8 cellular contexts compared by ENCODE assay signal in genomic region chr17:75571197-75571884, GRCh38. TPM values are rescaled to one million over a fixed set of nuclear protein-coding genes. Genes with fewer than 3 reads are reported as not detected.
DNase-seq lines count a peak whose midpoint lies in the region; ATAC-seq, FAIRE-seq and TF ChIP-seq lines count a peak whose summit lies in the region.

No MANE protein-coding gene starts in this region.

- no peaks in the 10 kb centered on the region for H3K27me3 Mint-ChIP-seq in natural killer cell treated with Interleukin-12 subunit alpha and Interleukin-12 subunit beta and Interleukin-15 and Interleukin-18, amount 100 ng/mL, for 72 hours

- TF ChIP-seq CTCF in GM10266 (IDR thresholded peaks at IDR 0.05; ENCODE audit: control insufficient read depth, insufficient read depth, low read depth, missing control alignments), result no peak

- peak; percentile 51 to 79 for ATAC-seq in natural killer cell treated with Interleukin-12 subunit alpha and Interleukin-12 subunit beta and Interleukin-15 and Interleukin-18, amount 100 ng/mL, for 72 hours
- ATAC-seq in GM21367 (IDR thresholded peaks at IDR 0.05; ENCODE audit: unreplicated experiment) (no peak), HG03196 (IDR thresholded peaks at IDR 0.05; ENCODE audit: unreplicated experiment) (no peak)

- no peaks in the 10 kb centered on the region for H3K9me3 Mint-ChIP-seq in natural killer cell treated with Interleukin-12 subunit alpha and Interleukin-12 subunit beta and Interleukin-15 and Interleukin-18, amount 100 ng/mL, for 72 hours

- DNase-seq in GM10266 (ENCODE audit: extremely low spot score) (peak; percentile 91), KBM-7 (peak; percentile 91), HTR-8/SVneo (ENCODE audit: insufficient read length, low spot score) (no peak), urothelium cell line (ENCODE audit: low spot score) (no peak)
- no peak for DNase-seq in natural killer cell treated with Interleukin-12 subunit alpha and Interleukin-12 subunit beta and Interleukin-15 and Interleukin-18, amount 100 ng/mL, for 72 hours (ENCODE audit: low spot score)

- H3K27ac ChIP-seq in angular gyrus (ENCODE audit: low read depth, low read length), result peak overlapping the region; percentile 19

- H3K4me1 Mint-ChIP-seq in natural killer cell treated with Interleukin-12 subunit alpha and Interleukin-12 subunit beta and Interleukin-15 and Interleukin-18, amount 100 ng/mL, for 72 hours (ENCODE audit: low read depth in 2 of 2), result peaks cover 0 to 9% of the 10 kb centered on the region in 2 donors

- in situ Hi-C loops in KBM-7 (cut with MboI; ENCODE audit: low pct_unique_long_range_greater_than_20kb, low sequenced_read_pairs), result no loop called here

- no peaks in the 10 kb centered on the region for H3K36me3 Mint-ChIP-seq in natural killer cell treated with Interleukin-12 subunit alpha and Interleukin-12 subunit beta and Interleukin-15 and Interleukin-18, amount 100 ng/mL, for 72 hours

- H3K4me3 Mint-ChIP-seq in natural killer cell treated with Interleukin-12 subunit alpha and Interleukin-12 subunit beta and Interleukin-15 and Interleukin-18, amount 100 ng/mL, for 72 hours, result no peak overlapping the region

- FAIRE-seq in HTR-8/SVneo (lab: Jason Lieb, UNC) (no peak), urothelium cell line (lab: Jason Lieb, UNC) (no peak)

- peak overlapping the region in 1 of 2 donors; percentile 86 for H3K27ac Mint-ChIP-seq in natural killer cell treated with Interleukin-12 subunit alpha and Interleukin-12 subunit beta and Interleukin-15 and Interleukin-18, amount 100 ng/mL, for 72 hours

RNA-seq across cellular contexts. Expression of gene MYO15B, which starts 16.3 kb away (rescaled TPM):
- 10 to 100 TPM; 49.0 to 66.7 TPM for total RNA-seq in natural killer cell treated with Interleukin-12 subunit alpha and Interleukin-12 subunit beta and Interleukin-15 and Interleukin-18, amount 100 ng/mL, for 72 hours

RNA-seq across cellular contexts. Expression of gene LLGL2, which starts 45.8 kb away (rescaled TPM):
- total RNA-seq in natural killer cell treated with Interleukin-12 subunit alpha and Interleukin-12 subunit beta and Interleukin-15 and Interleukin-18, amount 100 ng/mL, for 72 hours, result 10 to 100 TPM; 21.4 to 34.1 TPM

RNA-seq across cellular contexts. Expression of gene TSEN54, which starts 55.0 kb away (rescaled TPM):
- total RNA-seq in natural killer cell treated with Interleukin-12 subunit alpha and Interleukin-12 subunit beta and Interleukin-15 and Interleukin-18, amount 100 ng/mL, for 72 hours, result 100 to 1,000 TPM in 1 of 2 donors, 10 to 100 TPM in 1; 37.5 to 106 TPM

RNA-seq across cellular contexts. Expression of gene CASKIN2, which starts 56.0 kb away (rescaled TPM):
- under 1 TPM; 0.33 to 0.98 TPM for total RNA-seq in natural killer cell treated with Interleukin-12 subunit alpha and Interleukin-12 subunit beta and Interleukin-15 and Interleukin-18, amount 100 ng/mL, for 72 hours

Comparison
In these comparisons a context has a peak if more than half of its experiments do, and no peak if none do; other contexts are left out.
1. DNase-seq: peak in GM10266 (single experiment) and KBM-7 (single experiment); none in natural killer cell treated with Interleukin-12 subunit alpha and Interleukin-12 subunit beta and Interleukin-15 and Interleukin-18, amount 100 ng/mL, for 72 hours (single experiment), HTR-8/SVneo (single experiment) and urothelium cell line (single experiment).
2. ATAC-seq: peak in natural killer cell treated with Interleukin-12 subunit alpha and Interleukin-12 subunit beta and Interleukin-15 and Interleukin-18, amount 100 ng/mL, for 72 hours (2 of 2); none in GM21367 (single experiment) and HG03196 (single experiment).